In the genomic region with DNA sequence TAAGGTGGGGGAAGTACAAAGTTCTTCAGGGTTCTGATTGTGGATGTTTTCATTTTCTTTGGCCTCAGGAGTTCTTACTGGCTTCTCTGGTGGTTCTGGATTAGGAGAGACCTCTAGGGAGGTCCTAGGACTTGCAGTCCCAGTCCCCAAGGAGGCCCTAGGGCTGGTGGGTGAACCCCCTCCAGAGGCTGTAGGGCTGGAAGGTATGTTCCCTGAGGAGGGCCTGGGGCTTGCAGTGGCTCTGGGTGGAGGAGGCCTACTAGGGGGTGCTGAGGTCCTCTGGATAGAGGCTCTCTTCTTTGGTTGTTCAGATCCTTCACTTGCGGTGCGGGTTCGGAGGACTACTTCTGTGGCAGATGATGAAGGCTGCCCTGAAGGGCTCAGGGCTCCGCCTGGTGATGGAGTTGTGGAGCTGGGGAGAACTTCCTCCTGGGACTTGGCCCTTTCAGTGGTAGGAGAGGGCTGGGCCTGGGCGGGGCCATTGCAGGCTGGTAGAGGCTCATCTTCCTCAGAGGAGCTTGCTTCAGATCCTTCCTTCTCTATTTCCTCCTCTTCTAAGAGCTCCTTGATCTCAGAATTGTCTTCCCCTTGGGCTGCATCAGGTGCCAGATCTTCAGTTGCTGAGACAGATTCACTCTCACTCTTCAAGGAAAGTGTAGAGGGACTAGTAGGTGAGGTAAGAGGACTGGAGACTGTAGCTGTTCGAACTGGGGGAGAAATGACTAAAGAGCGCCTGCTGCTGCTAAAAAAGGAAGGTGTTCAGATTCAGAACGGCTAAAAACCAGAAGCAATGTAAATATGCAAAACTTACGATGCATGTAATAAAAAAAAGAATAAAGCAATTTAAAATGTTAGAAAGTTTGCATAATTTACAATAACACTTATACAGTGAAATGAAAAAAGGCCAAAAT, we compare ENCODE assay signal across 8 cellular contexts. TPM values are rescaled to one million over a fixed set of nuclear protein-coding genes. Genes with fewer than 3 reads are reported as not detected.
A peak's percentile ranks its signal among the peaks of the same experiment; 100 is the strongest.
DNase-seq lines count a peak whose midpoint lies in the region; ATAC-seq and TF ChIP-seq lines count a peak whose summit lies in the region.
"Not testable (repeated sequence)": the region's sequence is repeated elsewhere in the genome, so short reads cannot be mapped to it uniquely, and the experiment has no call there.
"Had no signal": no experiment of that assay in that cellular context is flagged by ENCODE, and none has a peak within 500 bp of the region (broad histone marks: within the 10 kb centered on the region; RNA-seq: fewer than 3 reads in every experiment).

No MANE protein-coding gene starts in this region.

- H3K27me3 Mint-ChIP-seq in CD4-positive, CD25-positive, alpha-beta regulatory T cell; activated naive CD8-positive, alpha-beta T cell: not testable (repeated sequence)

- H3K4me3 ChIP-seq in CD4-positive, CD25-positive, alpha-beta regulatory T cell (ENCODE audit: low read depth, low read length); HL-60 (replicated peaks; ENCODE audit: insufficient read depth, low read length); spleen: not testable (repeated sequence)

- H3K9me3 Mint-ChIP-seq in CD4-positive, CD25-positive, alpha-beta regulatory T cell; activated naive CD8-positive, alpha-beta T cell (ENCODE audit: low read depth): not testable (repeated sequence)

- TF ChIP-seq CTCF in HL-60 (IDR thresholded peaks at IDR 0.05; ENCODE audit: insufficient read depth, low read length), result peak; percentile 14
- TF ChIP-seq CTCF in spleen (IDR thresholded peaks at IDR 0.05 in 8 of 11, conservative IDR thresholded peaks at IDR 0.05 in 3 of 11), result not testable (repeated sequence)

- intact Hi-C loops in left ventricle myocardium superior (cut with micrococcal nuclease); spleen (cut with DNase I; ENCODE audit: low total_unique reads): not testable (repeated sequence)

- TF ChIP-seq POLR2A in spleen (IDR thresholded peaks at IDR 0.05), result not testable (repeated sequence)

- H3K4me1 ChIP-seq in CD4-positive, CD25-positive, alpha-beta regulatory T cell (ENCODE audit: control insufficient read depth, insufficient read depth, low read length, poor library complexity, severe bottlenecking), result not testable (repeated sequence)
- peaks cover 0 to 24% (median 8%) of the 10 kb centered on the region in 6 donors for H3K4me1 ChIP-seq in spleen

- not testable (repeated sequence) for H3K4me3 Mint-ChIP-seq in CD4-positive, CD25-positive, alpha-beta regulatory T cell
- H3K4me3 Mint-ChIP-seq in activated naive CD8-positive, alpha-beta T cell, result peak overlapping the region; percentile 7

- peaks cover 39% of the 10 kb centered on the region for H3K36me3 Mint-ChIP-seq in CD4-positive, CD25-positive, alpha-beta regulatory T cell
- H3K36me3 Mint-ChIP-seq in activated naive CD8-positive, alpha-beta T cell, result not testable (repeated sequence)

- peaks cover 81% of the 10 kb centered on the region for H3K36me3 ChIP-seq in CD4-positive, CD25-positive, alpha-beta regulatory T cell (ENCODE audit: control insufficient read depth, insufficient read depth, low read length)
- peaks cover 0 to 100% (median 53%) of the 10 kb centered on the region in 6 donors for H3K36me3 ChIP-seq in spleen

- H3K9me3 ChIP-seq in CD4-positive, CD25-positive, alpha-beta regulatory T cell (ENCODE audit: control insufficient read depth in 2 of 2, low read length in 2 of 2); spleen: not testable (repeated sequence)

- DNase-seq in CD4-positive, CD25-positive, alpha-beta regulatory T cell, result not testable (repeated sequence)
- peak; percentile 55 to 92 for DNase-seq in HL-60 (ENCODE audit: low read depth in 1 of 2, low spot score in 1 of 2)
- DNase-seq in SIG-M5 treated with dmso at 0.1 percent for 504 hours (lab: John Stamatoyannopoulos, UW; ENCODE audit: unreplicated experiment), result peak; percentile 91
- peak; percentile 68 for DNase-seq in left ventricle myocardium superior
- DNase-seq in spleen, result peak; percentile 91

- H3K27ac ChIP-seq in CD4-positive, CD25-positive, alpha-beta regulatory T cell (ENCODE audit: insufficient read depth, low read length, poor library complexity, severe bottlenecking), result not testable (repeated sequence)
- peak overlapping the region; percentile 44 for H3K27ac ChIP-seq in HL-60 (replicated peaks)
- peak overlapping the region in 6 of 8 donors; percentile 26 to 77 (median 46) for H3K27ac ChIP-seq in spleen

- H3K4me1 Mint-ChIP-seq in CD4-positive, CD25-positive, alpha-beta regulatory T cell, result peaks cover 0 to 26% (median 11%) of the 10 kb centered on the region in 4 donors
- peaks cover 30% of the 10 kb centered on the region for H3K4me1 Mint-ChIP-seq in activated naive CD8-positive, alpha-beta T cell (ENCODE audit: low read depth)

- H3K27ac Mint-ChIP-seq in CD4-positive, CD25-positive, alpha-beta regulatory T cell, result peak overlapping the region; percentile 11 to 89 (median 82)
- peak overlapping the region; percentile 89 for H3K27ac Mint-ChIP-seq in activated naive CD8-positive, alpha-beta T cell

- 56 to 72% (median 66%) methylated on average over 7 to 9 of the region's 9 CpGs for WGBS in spleen, 5 donors

- not testable (repeated sequence) for ATAC-seq in CD4-positive, CD25-positive, alpha-beta regulatory T cell (ENCODE audit: low read depth in 2 of 2)
- ATAC-seq in left ventricle myocardium superior, result peak; percentile 60

- H3K27me3 ChIP-seq in CD4-positive, CD25-positive, alpha-beta regulatory T cell (ENCODE audit: control insufficient read depth, insufficient read depth, low read length); HL-60 (ENCODE audit: insufficient read depth, poor library complexity, severe bottlenecking); spleen (replicated peaks in 1 of 7): not testable (repeated sequence)

RNA-seq across cellular contexts. Expression of a gene that starts 21.6 kb away (rescaled TPM):
- 3.4 TPM for total RNA-seq in CD4-positive, CD25-positive, alpha-beta regulatory T cell
- polyA plus RNA-seq in CD4-positive, CD25-positive, alpha-beta regulatory T cell, result 10 to 100 TPM in 2 of 4 donors, 1 to 10 TPM in 2; 5.7 to 13.5 (median 8.7) TPM
- total RNA-seq in left ventricle myocardium superior, result 3.4 TPM
- total RNA-seq in spleen, result 10 to 100 TPM in 5 of 7 donors, 1 to 10 TPM in 2; 8.6 to 18.1 (median 13.4) TPM
- polyA plus RNA-seq in spleen, result 10 to 100 TPM in 1 of 3 donors, 1 to 10 TPM in 2; 8.2 to 10.8 (median 9.5) TPM

RNA-seq across cellular contexts. Expression of a gene that starts 32.1 kb away (rescaled TPM):
- total RNA-seq in CD4-positive, CD25-positive, alpha-beta regulatory T cell, result 273 TPM
- polyA plus RNA-seq in CD4-positive, CD25-positive, alpha-beta regulatory T cell, result 100 to 1,000 TPM; 204 to 255 (median 228) TPM
- 1.7 TPM for total RNA-seq in left ventricle myocardium superior
- total RNA-seq in spleen, result 100 to 1,000 TPM in 3 of 7 donors, 10 to 100 TPM in 4; 71.5 to 116 (median 92.1) TPM
- polyA plus RNA-seq in spleen, result 10 to 100 TPM; 23.3 to 28.6 (median 24.7) TPM
- total RNA-seq: glomerular endothelial cell had no signal

RNA-seq across cellular contexts. Expression of a gene that starts 53.2 kb away (rescaled TPM):
- total RNA-seq in CD4-positive, CD25-positive, alpha-beta regulatory T cell, result 338 TPM
- polyA plus RNA-seq in CD4-positive, CD25-positive, alpha-beta regulatory T cell, result 1,000 to 10,000 TPM; 1,508 to 1,956 (median 1,583) TPM
- total RNA-seq in left ventricle myocardium superior, result 146 TPM
- total RNA-seq in spleen, result 100 to 1,000 TPM; 237 to 493 (median 306) TPM
- 100 to 1,000 TPM; 181 to 329 (median 237) TPM for polyA plus RNA-seq in spleen

RNA-seq across cellular contexts. Expression of a gene that starts 54.6 kb away (rescaled TPM):
- not detected for total RNA-seq in CD4-positive, CD25-positive, alpha-beta regulatory T cell
- polyA plus RNA-seq in CD4-positive, CD25-positive, alpha-beta regulatory T cell, result 1 to 10 TPM in 3 of 4 donors, under 1 TPM in 1; 0.25 to 2.0 (median 1.4) TPM
- total RNA-seq in left ventricle myocardium superior (not detected), spleen (not detected)
- polyA plus RNA-seq in spleen, result under 1 TPM in 1 of 3 donors, not detected in 2; 0.21 TPM
- total RNA-seq: glomerular endothelial cell, uterus had no signal

Comparison
In these comparisons a context has a peak if more than half of its experiments do, and no peak if none do; other contexts are left out.
1. RNA of a gene that starts 32.1 kb away (total RNA-seq): 273 TPM in CD4-positive, CD25-positive, alpha-beta regulatory T cell (single experiment) and 71.5 to 116 TPM in spleen; 1.7 TPM in left ventricle myocardium superior (single experiment); every median in the first group is over 10 times any median in the second.